Comparison of ENCODE assay signal across 9 cellular contexts in the genomic region with DNA sequence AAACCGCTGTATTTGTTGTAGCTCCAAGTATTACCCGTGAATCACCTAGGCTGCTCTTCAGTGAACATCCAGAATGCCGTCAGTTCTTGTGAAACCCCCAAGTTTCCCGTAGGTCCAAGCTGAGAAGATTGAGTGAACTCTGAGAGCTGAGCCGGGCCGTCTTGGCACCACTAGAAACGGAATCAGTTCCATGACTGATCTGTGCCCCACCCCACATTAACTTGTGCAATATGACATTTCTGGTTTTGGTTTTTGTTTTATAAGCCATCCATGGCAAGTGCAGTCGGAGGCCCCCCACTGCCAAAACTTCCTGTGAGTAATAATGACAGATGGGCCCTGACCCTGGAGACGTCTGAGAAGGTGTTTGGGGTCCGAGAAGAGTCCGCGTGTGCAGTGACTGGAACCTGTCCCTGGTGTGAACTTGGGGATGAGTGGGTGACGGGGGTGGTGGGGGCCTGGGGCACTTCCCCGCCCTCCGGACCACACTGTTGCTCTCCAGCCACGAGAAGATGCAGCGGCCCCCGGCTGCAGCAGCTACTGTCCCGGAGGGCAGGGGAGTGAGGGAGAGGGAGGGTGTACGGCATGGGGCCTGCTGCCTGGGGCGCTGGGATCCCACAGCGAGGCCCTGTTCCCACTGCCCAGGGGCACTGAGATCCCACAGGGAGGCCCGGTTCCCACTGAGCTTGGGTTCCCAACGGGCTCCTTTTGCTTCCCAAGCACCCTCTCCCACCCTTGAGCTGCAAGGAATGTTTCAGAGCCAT. TPM values are rescaled to one million over a fixed set of nuclear protein-coding genes. Genes with fewer than 3 reads are reported as not detected.
DNase-seq lines count a peak whose midpoint lies in the region; ATAC-seq lines count a peak whose summit lies in the region.
"Had no signal": no experiment of that assay in that cellular context is flagged by ENCODE, and none has a peak within 500 bp of the region (broad histone marks: within the 10 kb centered on the region; RNA-seq: fewer than 3 reads in every experiment).

No MANE protein-coding gene starts in this region.

- ATAC-seq in GM19328 (IDR thresholded peaks at IDR 0.05; ENCODE audit: unreplicated experiment) (peak; percentile 58), HG03196 (IDR thresholded peaks at IDR 0.05; ENCODE audit: unreplicated experiment) (peak; percentile 85)

- DNase-seq in Daoy (ENCODE audit: low read depth) (peak; percentile 63), fibroblast of gingiva (ENCODE audit: low read depth) (peak; percentile 61), AML-193 (lab: John Stamatoyannopoulos, UW) (no peak), DMS153 treated with DMSO at 0.1 percent for 48 hours (lab: John Stamatoyannopoulos, UW; ENCODE audit: unreplicated experiment) (no peak), T1000 (lab: John Stamatoyannopoulos, UW) (no peak), cerebellar nuclear complex (lab: John Stamatoyannopoulos, UW) (no peak)
- DNase-seq: SK-N-SH had no signal

RNA-seq across cellular contexts. Expression of a gene that starts 26.5 kb away (rescaled TPM):
- total RNA-seq in Daoy (2014; rRNA removed; shearing (Covaris generic)): 1.5 and 2.1 TPM in 2 replicates

Comparison
In these comparisons a context has a peak if more than half of its experiments do, and no peak if none do; other contexts are left out.
1. DNase-seq: peak in Daoy (single experiment) and fibroblast of gingiva (single experiment); none in AML-193 (0 of 2), DMS153 treated with DMSO at 0.1 percent for 48 hours (single experiment), T1000 (single experiment) and cerebellar nuclear complex (0 of 2).